In genomic region chr9:113456235-113456634, GRCh38 we compare ENCODE assay signal across 11 cellular contexts. TPM values are rescaled to one million over a fixed set of nuclear protein-coding genes. Genes with fewer than 3 reads are reported as not detected.
DNase-seq lines count a peak whose midpoint lies in the region; ATAC-seq and TF ChIP-seq lines count a peak whose summit lies in the region.
"Had no signal": no experiment of that assay in that cellular context is flagged by ENCODE, and none has a peak within 500 bp of the region (broad histone marks: within the 10 kb centered on the region; RNA-seq: fewer than 3 reads in every experiment).

No MANE protein-coding gene starts in this region.

- TF ChIP-seq POLR2A in breast epithelium (IDR thresholded peaks at IDR 0.05), result no peak
- no peak for TF ChIP-seq POLR2A in body of pancreas (IDR thresholded peaks at IDR 0.05)
- TF ChIP-seq POLR2A in upper lobe of left lung (IDR thresholded peaks at IDR 0.05), result no peak

- H3K4me1 Mint-ChIP-seq in activated naive CD4-positive, alpha-beta T cell treated with anti-CD3 and anti-CD28 coated beads, Interleukin-2, amount 10 ng/mL, durations not matched to agents 7 days and 5 days, result peaks cover 8% of the 10 kb centered on the region

- no peak for TF ChIP-seq EP300 in upper lobe of left lung (IDR thresholded peaks at IDR 0.05)

- H3K4me3 ChIP-seq in breast epithelium (no peak overlapping the region), mammary epithelial cell (replicated peaks in 1 of 3; ENCODE audit: insufficient read depth in 1 of 3, low read depth in 2 of 3, low read length in 3 of 3) (no peak overlapping the region), body of pancreas (no peak overlapping the region), mesodermal cell (ENCODE audit: extremely low read depth, insufficient read depth, low read length, poor library complexity, severe bottlenecking) (no peak overlapping the region), upper lobe of left lung (no peak overlapping the region)

- H3K9me3 Mint-ChIP-seq in activated naive CD4-positive, alpha-beta T cell treated with anti-CD3 and anti-CD28 coated beads, Interleukin-2, amount 10 ng/mL, durations not matched to agents 7 days and 5 days, result no peaks in the 10 kb centered on the region

- no peak overlapping the region for H2AFZ ChIP-seq in mammary epithelial cell (ENCODE audit: low read depth, low read length)

- in situ Hi-C loops in mammary epithelial cell (cut with MboI; ENCODE audit: low sequenced_read_pairs in 2 of 2), result no loop called here

- H3K27ac ChIP-seq in breast epithelium, result peak overlapping the region; percentile 82 to 88
- no peak overlapping the region for H3K27ac ChIP-seq in mammary epithelial cell (ENCODE audit: insufficient read depth, low read depth, low read length)
- H3K27ac ChIP-seq in body of pancreas, result peak overlapping the region in 3 of 4 donors; percentile 69 to 86 (median 80)
- H3K27ac ChIP-seq in mesodermal cell (ENCODE audit: low read depth, low read length, severe bottlenecking), result peak overlapping the region; percentile 98
- peak overlapping the region; percentile 78 to 82 (median 82) for H3K27ac ChIP-seq in upper lobe of left lung

- no peaks in the 10 kb centered on the region for H3K27me3 ChIP-seq in breast epithelium
- no peaks in the 10 kb centered on the region for H3K27me3 ChIP-seq in mammary epithelial cell (ENCODE audit: insufficient read depth, low read length)
- H3K27me3 ChIP-seq in body of pancreas, result no peaks in the 10 kb centered on the region
- H3K27me3 ChIP-seq in upper lobe of left lung, result no peaks in the 10 kb centered on the region

- peaks cover 0 to 3% of the 10 kb centered on the region in 2 donors for H3K4me1 ChIP-seq in breast epithelium
- peaks cover 6% of the 10 kb centered on the region for H3K4me1 ChIP-seq in mammary epithelial cell (ENCODE audit: insufficient read depth, low read length)
- H3K4me1 ChIP-seq in body of pancreas, result peaks cover 23% of the 10 kb centered on the region
- peaks cover 28% of the 10 kb centered on the region for H3K4me1 ChIP-seq in mesodermal cell (ENCODE audit: control insufficient read depth, insufficient read depth, low read length, poor library complexity, severe bottlenecking)
- peaks cover 17 to 28% (median 21%) of the 10 kb centered on the region in 4 donors for H3K4me1 ChIP-seq in upper lobe of left lung

- no peaks in the 10 kb centered on the region for H4K20me1 ChIP-seq in mammary epithelial cell (ENCODE audit: insufficient read depth, low read length)

- no peaks in the 10 kb centered on the region for H3K79me2 ChIP-seq in mammary epithelial cell (ENCODE audit: insufficient read depth, low read length)

- CTCF ChIA-PET in mammary epithelial cell (lab: Charles Lee; ENCODE audit: low non-redundant PET), result no interaction called here
- CTCF ChIA-PET in activated naive CD4-positive, alpha-beta T cell treated with anti-CD3 and anti-CD28 coated beads, Interleukin-2, amount 10 ng/mL, durations not matched to agents 7 days and 5 days (lab: Charles Lee), result interaction anchor here (1.0 to 3.3 kb wide), 3 partner anchors 56 to 202 kb away, joined by 3 to 20 read pairs (median 15); no protein-coding TSS in a partner anchor

- no peak for TF ChIP-seq CTCF in breast epithelium (IDR thresholded peaks at IDR 0.05)
- TF ChIP-seq CTCF in mammary epithelial cell (conservative IDR thresholded peaks at IDR 0.05 in 1 of 2, IDR thresholded peaks at IDR 0.05 in 1 of 2; ENCODE audit: extremely low read depth in 1 of 2, insufficient read depth in 1 of 2, low read depth in 1 of 2, low read length in 2 of 2), result no peak
- no peak for TF ChIP-seq CTCF in body of pancreas (IDR thresholded peaks at IDR 0.05)
- TF ChIP-seq CTCF in upper lobe of left lung (IDR thresholded peaks at IDR 0.05), result no peak

- H3K27ac Mint-ChIP-seq in activated naive CD4-positive, alpha-beta T cell treated with anti-CD3 and anti-CD28 coated beads, Interleukin-2, amount 10 ng/mL, durations not matched to agents 7 days and 5 days, result no peak overlapping the region

- DNase-seq in breast epithelium (ENCODE audit: low spot score in 2 of 2), result no peak
- no peak for DNase-seq in mammary epithelial cell
- no peak for DNase-seq in body of pancreas
- no peak for DNase-seq in upper lobe of left lung
- DNase-seq in DMS53 treated with DMSO at 0.1 percent for 48 hours (lab: John Stamatoyannopoulos, UW; ENCODE audit: unreplicated experiment), result no peak
- no peak for DNase-seq in activated naive CD4-positive, alpha-beta T cell treated with anti-CD3 and anti-CD28 coated beads, Interleukin-2, amount 10 ng/mL, durations not matched to agents 7 days and 5 days
- DNase-seq in NCI-H2029 (lab: John Stamatoyannopoulos, UW), result no peak
- DNase-seq: activated CD4-positive, alpha-beta T cell treated with anti-CD3 and anti-CD28 coated beads for 48 hours; effector CD8-positive, alpha-beta T cell; stimulated activated CD4-positive, alpha-beta T cell treated with anti-CD3 and anti-CD28 coated beads, Interleukin-4, amount 100 ng/mL, for 4 hours had no signal

- H3K4me2 ChIP-seq in mammary epithelial cell (ENCODE audit: insufficient read depth, low read depth, low read length), result no peak overlapping the region

- BruUV-seq in mammary epithelial cell (replicated peaks; lab: Mats Ljungman, UMichigan), result no TSS peak

- H3K36me3 Mint-ChIP-seq in activated naive CD4-positive, alpha-beta T cell treated with anti-CD3 and anti-CD28 coated beads, Interleukin-2, amount 10 ng/mL, durations not matched to agents 7 days and 5 days, result no peaks in the 10 kb centered on the region

- intact Hi-C loops in breast epithelium (cut with DNase I; ENCODE audit: low total_unique reads), result no loop called here
- intact Hi-C loops in mammary epithelial cell (cut with micrococcal nuclease), result no loop called here
- intact Hi-C loops in body of pancreas (cut with DNase I), result no loop called here

- no peak overlapping the region for H3K9ac ChIP-seq in mammary epithelial cell (ENCODE audit: insufficient read depth, low read length)

- dilution Hi-C loops in mammary epithelial cell (cut with HindIII; ENCODE audit: low sequenced_read_pairs), result no loop called here

- ATAC-seq in body of pancreas (no peak), upper lobe of left lung (ENCODE audit: low FRiP score in 2 of 2) (no peak)

- no peaks in the 10 kb centered on the region for H3K36me3 ChIP-seq in breast epithelium
- H3K36me3 ChIP-seq in mammary epithelial cell (ENCODE audit: insufficient read depth, low read length), result no peaks in the 10 kb centered on the region
- no peaks in the 10 kb centered on the region for H3K36me3 ChIP-seq in body of pancreas (replicated peaks in 1 of 2; ENCODE audit: insufficient read depth in 1 of 2, low read depth in 2 of 2)
- no peaks in the 10 kb centered on the region for H3K36me3 ChIP-seq in mesodermal cell (ENCODE audit: control insufficient read depth, insufficient read depth, low read length)
- no peaks in the 10 kb centered on the region for H3K36me3 ChIP-seq in upper lobe of left lung

- no peak overlapping the region for H3K4me3 Mint-ChIP-seq in activated naive CD4-positive, alpha-beta T cell treated with anti-CD3 and anti-CD28 coated beads, Interleukin-2, amount 10 ng/mL, durations not matched to agents 7 days and 5 days

- WGBS in mammary epithelial cell (ENCODE audit: low coverage, missing lambda C conversion rate), result 62% methylated on average over 2 of the region's 2 CpGs
- WGBS in body of pancreas, 2 donors, result 96 to 98% methylated on average over 2 of the region's 2 CpGs
- WGBS in mesodermal cell (ENCODE audit: insufficient coverage in 2 of 2), 2 experiments, result 67 to 100% methylated on average over 1 of the region's 2 CpGs
- 83 to 91% methylated on average over 2 of the region's 2 CpGs for WGBS in upper lobe of left lung, 2 donors

- H3K27me3 Mint-ChIP-seq in activated naive CD4-positive, alpha-beta T cell treated with anti-CD3 and anti-CD28 coated beads, Interleukin-2, amount 10 ng/mL, durations not matched to agents 7 days and 5 days, result no peaks in the 10 kb centered on the region

- H3K9me3 ChIP-seq in breast epithelium (no peaks in the 10 kb centered on the region), mammary epithelial cell (replicated peaks; ENCODE audit: insufficient read depth, low read length) (no peaks in the 10 kb centered on the region), body of pancreas (no peaks in the 10 kb centered on the region), mesodermal cell (ENCODE audit: control insufficient read depth, low read length) (no peaks in the 10 kb centered on the region), upper lobe of left lung (no peaks in the 10 kb centered on the region)

RNA-seq across cellular contexts. Expression of gene RGS3, which starts 7.3 kb away (rescaled TPM):
- 10 to 100 TPM; 31.7 to 49.0 (median 35.4) TPM for total RNA-seq in breast epithelium
- 10 to 100 TPM; 52.2 to 63.5 TPM for total RNA-seq in mammary epithelial cell
- polyA plus RNA-seq in mammary epithelial cell, result 48.0 TPM
- 48.2 TPM for polyA minus RNA-seq in mammary epithelial cell
- total RNA-seq in body of pancreas, result 10 to 100 TPM; 25.7 to 96.9 TPM
- polyA plus RNA-seq in mesodermal cell (2013, experiment 1 of 2), result 125 TPM
- polyA plus RNA-seq in mesodermal cell (2013, experiment 2 of 2), result 96.4 TPM
- 10 to 100 TPM; 60.3 to 93.2 (median 72.6) TPM for total RNA-seq in upper lobe of left lung

RNA-seq across cellular contexts. Expression of gene C9orf43, which starts 45.7 kb away (rescaled TPM):
- total RNA-seq in breast epithelium, result 1 to 10 TPM in 1 of 3 donors, under 1 TPM in 2; 0.59 to 1.6 (median 0.66) TPM
- under 1 TPM; 0.56 to 0.83 TPM for total RNA-seq in mammary epithelial cell
- polyA plus RNA-seq in mammary epithelial cell, result 1.0 TPM
- not detected for polyA minus RNA-seq in mammary epithelial cell
- total RNA-seq in body of pancreas, result 1 to 10 TPM in 1 of 2 donors, not detected in 1; 1.6 TPM
- polyA plus RNA-seq in mesodermal cell (2013, experiment 1 of 2), result 0.18 TPM
- 0.25 TPM for polyA plus RNA-seq in mesodermal cell (2013, experiment 2 of 2)
- total RNA-seq in upper lobe of left lung, result 1 to 10 TPM in 2 of 6 donors, under 1 TPM in 4; 0.23 to 3.1 (median 0.43) TPM

RNA-seq across cellular contexts. Expression of gene POLE3, which starts 45.8 kb away (rescaled TPM):
- total RNA-seq in breast epithelium (10 to 100 TPM; 34.2 to 46.1 (median 35.1) TPM), mammary epithelial cell (10 to 100 TPM; 42.8 to 50.2 TPM), body of pancreas (10 to 100 TPM; 13.8 to 17.6 TPM), upper lobe of left lung (10 to 100 TPM in 4 of 6 donors, 1 to 10 TPM in 2; 6.4 to 37.1 (median 28.4) TPM)
- 79.6 TPM for polyA plus RNA-seq in mammary epithelial cell
- polyA minus RNA-seq in mammary epithelial cell, result 39.5 TPM
- 43.3 TPM for polyA plus RNA-seq in mesodermal cell (2013, experiment 1 of 2)
- 39.5 TPM for polyA plus RNA-seq in mesodermal cell (2013, experiment 2 of 2)

RNA-seq across cellular contexts. Expression of gene ALAD, which starts 55.2 kb away (rescaled TPM):
- total RNA-seq in breast epithelium, result 10 to 100 TPM; 27.4 to 28.5 (median 28.3) TPM
- 10 to 100 TPM; 10.2 to 14.5 TPM for total RNA-seq in mammary epithelial cell
- 5.5 TPM for polyA plus RNA-seq in mammary epithelial cell
- polyA minus RNA-seq in mammary epithelial cell, result 2.2 TPM
- total RNA-seq in body of pancreas, result 10 to 100 TPM; 42.5 to 44.1 TPM
- polyA plus RNA-seq in mesodermal cell (2013, experiment 1 of 2), result 25.9 TPM
- 25.9 TPM for polyA plus RNA-seq in mesodermal cell (2013, experiment 2 of 2)
- 10 to 100 TPM; 30.6 to 48.2 (median 38.2) TPM for total RNA-seq in upper lobe of left lung
